ENCODE assay signal across 20 cellular contexts in the genomic region with DNA sequence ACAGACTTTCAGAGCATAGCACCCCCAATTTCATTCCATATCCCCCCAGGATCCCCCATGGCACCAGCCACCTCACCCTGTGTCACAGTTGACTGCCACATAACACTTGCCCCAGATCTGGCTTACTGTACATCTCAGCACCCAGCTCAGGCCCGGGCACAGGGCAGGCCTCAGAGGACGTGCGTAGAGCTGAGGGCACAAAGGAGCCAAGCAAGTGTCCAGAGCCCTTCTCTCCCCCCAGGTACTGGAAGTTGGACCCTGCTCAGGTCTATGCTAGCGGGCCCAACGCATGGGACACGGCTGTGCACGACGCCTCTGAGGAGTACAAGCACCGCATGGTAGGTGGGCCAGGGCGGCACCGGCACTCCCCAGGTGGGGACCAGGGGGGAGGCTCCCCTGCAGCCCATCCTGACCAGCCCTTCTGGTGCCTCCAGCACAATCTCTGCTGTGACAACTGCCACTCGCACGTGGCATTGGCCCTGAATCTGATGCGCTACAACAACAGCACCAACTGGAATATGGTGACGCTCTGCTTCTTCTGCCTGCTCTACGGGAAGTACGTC. TPM values are rescaled to one million over a fixed set of nuclear protein-coding genes. Genes with fewer than 3 reads are reported as not detected.
"Had no signal": no experiment of that assay in that cellular context is flagged by ENCODE, and none has a peak within 500 bp of the region (broad histone marks: within the 10 kb centered on the region; RNA-seq: fewer than 3 reads in every experiment).

No MANE protein-coding gene starts in this region.

- H3K9me3 Mint-ChIP-seq: activated T-helper 17 cell treated with anti-CD3 and anti-CD28 coated beads, Interleukin-2, amount 50 U/mL, for 72 hours; naive thymus-derived CD8-positive, alpha-beta T cell had no signal

- H3K27ac ChIP-seq: left ventricle myocardium inferior, prostate gland, thoracic aorta, upper lobe of right lung had no signal

- FAIRE-seq: astrocyte, endometrium, kidney had no signal

- H3K4me3 ChIP-seq: dorsolateral prefrontal cortex, left ventricle myocardium inferior, prostate gland, spleen, thoracic aorta, upper lobe of right lung had no signal

- H3K27me3 ChIP-seq: dorsolateral prefrontal cortex, spleen, upper lobe of right lung had no signal

- H3K9me3 ChIP-seq: left ventricle myocardium inferior, prostate gland, spleen, thoracic aorta, upper lobe of right lung had no signal

- H3K4me3 Mint-ChIP-seq: activated T-helper 17 cell treated with anti-CD3 and anti-CD28 coated beads, Interleukin-2, amount 50 U/mL, for 72 hours had no signal

- DNase-seq: activated CD4-positive, CD25-positive, alpha-beta regulatory T cell treated with anti-CD3 and anti-CD28 coated beads, Interleukin-2, amount 50 U/mL, for 72 hours; activated naive CD4-positive, alpha-beta T cell treated with Interleukin-2 at 50 U/mL for 16 hours; activated T-cell treated with anti-CD3 and anti-CD28 coated beads for 4 hours; dorsolateral prefrontal cortex; hypothalamus; kidney; left ventricle myocardium inferior; mesenchymal stem cell; naive thymus-derived CD8-positive, alpha-beta T cell; occipital lobe; T1000; upper lobe of right lung had no signal

- ATAC-seq: esophagus mucosa, sciatic nerve, upper lobe of right lung had no signal

RNA-seq across cellular contexts. Expression of gene SYTL1, which starts 8.0 kb away (rescaled TPM):
- total RNA-seq: occipital lobe had no signal

RNA-seq across cellular contexts. Expression of gene FCN3, which starts 40.8 kb away (rescaled TPM):
- total RNA-seq: activated T-helper 17 cell treated with anti-CD3 and anti-CD28 coated beads, Interleukin-2, amount 50 U/mL, for 72 hours; astrocyte; naive thymus-derived CD8-positive, alpha-beta T cell; occipital lobe had no signal
- polyA plus RNA-seq: naive thymus-derived CD8-positive, alpha-beta T cell had no signal

RNA-seq across cellular contexts. Expression of gene CD164L2, which starts 49.3 kb away (rescaled TPM):
- total RNA-seq: activated T-helper 17 cell treated with anti-CD3 and anti-CD28 coated beads, Interleukin-2, amount 50 U/mL, for 72 hours; astrocyte; left ventricle myocardium inferior; naive thymus-derived CD8-positive, alpha-beta T cell; occipital lobe; sciatic nerve; spleen; thoracic aorta had no signal
